ENCODE assay signal across 34 cellular contexts in genomic region chr4:176886135-176886534, GRCh38.
"Had no signal": no experiment of that assay in that cellular context is flagged by ENCODE, and none has a peak within 500 bp of the region (broad histone marks: within the 10 kb centered on the region; RNA-seq: fewer than 3 reads in every experiment).

No MANE protein-coding gene starts in this region.

- H3K27ac ChIP-seq: adrenal gland, breast epithelium, cardiac muscle cell, colonic mucosa, heart left ventricle, WERI-Rb-1 had no signal

- ATAC-seq: activated CD4-positive, CD25-positive, alpha-beta regulatory T cell treated with anti-CD3 and anti-CD28 coated beads, Interleukin-2, amount 50 U/mL, for 24 hours; activated CD8-positive, alpha-beta T cell treated with anti-CD3 and anti-CD28 coated beads for 36 hours; activated naive CD8-positive, alpha-beta T cell treated with anti-CD3 and anti-CD28 coated beads, Interleukin-2, amount 50 U/mL, for 24 hours; activated T-cell treated with anti-CD3 and anti-CD28 coated beads, Interleukin-2, amount 50 U/mL, for 4 hours; esophagus mucosa; heart left ventricle; T-helper 17 cell had no signal

- H3K9me3 ChIP-seq: adrenal gland, breast epithelium, colonic mucosa, heart left ventricle had no signal

- H3K4me1 ChIP-seq: adrenal gland, breast epithelium, colonic mucosa, heart left ventricle had no signal

- H3K4me1 Mint-ChIP-seq: activated B cell treated with CpG ODN at 0.5 μM for 24 hours; activated naive CD4-positive, alpha-beta T cell treated with anti-CD3 and anti-CD28 coated beads, Interleukin-2, amount 50 U/mL, for 24 hours; activated naive CD8-positive, alpha-beta T cell treated with anti-CD3 and anti-CD28 coated beads for 36 hours; activated naive CD8-positive, alpha-beta T cell treated with anti-CD3 and anti-CD28 coated beads, Interleukin-2, amount 50 U/mL, for 24 hours; brain; T-helper 17 cell had no signal

- H3K27ac Mint-ChIP-seq: activated B cell treated with CpG ODN at 0.5 μM for 24 hours; activated CD8-positive, alpha-beta T cell treated with anti-CD3 and anti-CD28 coated beads for 36 hours; activated naive CD4-positive, alpha-beta T cell treated with anti-CD3 and anti-CD28 coated beads for 36 hours; activated naive CD4-positive, alpha-beta T cell treated with anti-CD3 and anti-CD28 coated beads, Interleukin-2, amount 50 U/mL, for 24 hours; activated naive CD8-positive, alpha-beta T cell treated with anti-CD3 and anti-CD28 coated beads for 36 hours; activated naive CD8-positive, alpha-beta T cell treated with anti-CD3 and anti-CD28 coated beads, Interleukin-2, amount 50 U/mL, for 24 hours; activated T-helper 1 cell treated with anti-CD3 and anti-CD28 coated beads, Interleukin-12 subunit alpha, Interleukin-12 subunit beta, Interleukin-2, Interleukin-4 antibody, amounts not matched to agents 30 ng/mL and 10 ng/mL and 1 ng/mL, durations not matched to agents 14 hours and 24 hours and 36 hours; activated T-helper 2 cell treated with anti-CD3 and anti-CD28 coated beads, Interferon-gamma antibody, Interleukin-2, Interleukin-4, amounts not matched to agents 10 μg/mL and 5 μg/mL and 100 μg/mL, durations not matched to agents 14 hours and 24 hours and 36 hours; brain; T-helper 17 cell; T-helper 2 cell treated with Interferon-gamma antibody and Interleukin-4, amounts not matched to agents 5 μg/mL and 100 μg/mL, for 36 hours had no signal

- H3K36me3 Mint-ChIP-seq: activated naive CD4-positive, alpha-beta T cell treated with anti-CD3 and anti-CD28 coated beads, Interleukin-2, amount 50 U/mL, for 24 hours; activated naive CD8-positive, alpha-beta T cell treated with anti-CD3 and anti-CD28 coated beads for 36 hours; brain had no signal

- DNase-seq: activated B cell treated with CpG ODN at 0.5 μM for 24 hours; activated CD4-positive, alpha-beta T cell treated with anti-CD3 and anti-CD28 coated beads for 48 hours; activated CD4-positive, alpha-beta T cell treated with anti-CD3 and anti-CD28 coated beads, Interleukin-2, amount 50 U/mL, for 1 hour; activated CD4-positive, alpha-beta T cell treated with anti-CD3 and anti-CD28 coated beads, Interleukin-2, amount 50 U/mL, for 48 hours; activated CD8-positive, alpha-beta memory T cell treated with anti-CD3 and anti-CD28 coated beads for 24 hours; activated CD8-positive, alpha-beta T cell treated with anti-CD3 and anti-CD28 coated beads for 36 hours; activated effector memory CD4-positive, alpha-beta T cell treated with anti-CD3 and anti-CD28 coated beads, Interleukin-2, amount 50 U/mL, for 16 hours; activated naive CD4-positive, alpha-beta T cell treated with anti-CD3 and anti-CD28 coated beads for 36 hours; activated naive CD8-positive, alpha-beta T cell treated with anti-CD3 and anti-CD28 coated beads for 36 hours; activated naive CD8-positive, alpha-beta T cell treated with anti-CD3 and anti-CD28 coated beads, Interleukin-2, amount 50 U/mL, for 24 hours; activated T-cell treated with anti-CD3 and anti-CD28 coated beads, Interleukin-2, amount 50 U/mL, for 4 hours; adrenal gland; amygdala; aorta; central memory CD4-positive, alpha-beta T cell; cerebellar nuclear complex; colonic mucosa; effector CD8-positive, alpha-beta T cell; foreskin fibroblast; glutamatergic neuron; heart left ventricle; T-helper 1 cell; T-helper 17 cell; T1000; WERI-Rb-1 had no signal

- H3K4me3 ChIP-seq: adrenal gland, breast epithelium, cardiac muscle cell, colonic mucosa, heart left ventricle had no signal

- H3K4me3 Mint-ChIP-seq: activated B cell treated with CpG ODN at 0.5 μM for 24 hours; activated CD8-positive, alpha-beta T cell treated with anti-CD3 and anti-CD28 coated beads for 36 hours; activated naive CD4-positive, alpha-beta T cell treated with anti-CD3 and anti-CD28 coated beads for 36 hours; activated naive CD4-positive, alpha-beta T cell treated with anti-CD3 and anti-CD28 coated beads, Interleukin-2, amount 50 U/mL, for 24 hours; activated naive CD8-positive, alpha-beta T cell treated with anti-CD3 and anti-CD28 coated beads for 36 hours; activated naive CD8-positive, alpha-beta T cell treated with anti-CD3 and anti-CD28 coated beads, Interleukin-2, amount 50 U/mL, for 24 hours; activated T-cell treated with anti-CD3 and anti-CD28 coated beads, Interleukin-2, amount 50 U/mL, for 4 hours; activated T-helper 1 cell treated with anti-CD3 and anti-CD28 coated beads, Interleukin-12 subunit alpha, Interleukin-12 subunit beta, Interleukin-2, Interleukin-4 antibody, amounts not matched to agents 30 ng/mL and 10 ng/mL and 1 ng/mL, durations not matched to agents 14 hours and 24 hours and 36 hours; brain; T-helper 17 cell; T-helper 2 cell treated with Interferon-gamma antibody and Interleukin-4, amounts not matched to agents 5 μg/mL and 100 μg/mL, for 36 hours had no signal

- H3K27me3 ChIP-seq: adrenal gland, breast epithelium, cardiac muscle cell, colonic mucosa had no signal

- H3K36me3 ChIP-seq: adrenal gland, breast epithelium, cardiac muscle cell, colonic mucosa, heart left ventricle, WERI-Rb-1 had no signal

- H3K9me3 Mint-ChIP-seq: activated B cell treated with CpG ODN at 0.5 μM for 24 hours; activated CD8-positive, alpha-beta T cell treated with anti-CD3 and anti-CD28 coated beads for 36 hours; activated naive CD4-positive, alpha-beta T cell treated with anti-CD3 and anti-CD28 coated beads, Interleukin-2, amount 50 U/mL, for 24 hours; activated naive CD8-positive, alpha-beta T cell treated with anti-CD3 and anti-CD28 coated beads for 36 hours; activated naive CD8-positive, alpha-beta T cell treated with anti-CD3 and anti-CD28 coated beads, Interleukin-2, amount 50 U/mL, for 24 hours; activated T-cell treated with anti-CD3 and anti-CD28 coated beads, Interleukin-2, amount 50 U/mL, for 4 hours; activated T-helper 1 cell treated with anti-CD3 and anti-CD28 coated beads, Interleukin-12 subunit alpha, Interleukin-12 subunit beta, Interleukin-2, Interleukin-4 antibody, amounts not matched to agents 30 ng/mL and 10 ng/mL and 1 ng/mL, durations not matched to agents 14 hours and 24 hours and 36 hours; activated T-helper 2 cell treated with anti-CD3 and anti-CD28 coated beads, Interferon-gamma antibody, Interleukin-2, Interleukin-4, amounts not matched to agents 10 μg/mL and 5 μg/mL and 100 μg/mL, durations not matched to agents 14 hours and 24 hours and 36 hours; brain; T-helper 2 cell treated with Interferon-gamma antibody and Interleukin-4, amounts not matched to agents 5 μg/mL and 100 μg/mL, for 36 hours had no signal

- H3K27me3 Mint-ChIP-seq: activated B cell treated with CpG ODN at 0.5 μM for 24 hours; activated CD8-positive, alpha-beta T cell treated with anti-CD3 and anti-CD28 coated beads for 36 hours; activated naive CD4-positive, alpha-beta T cell treated with anti-CD3 and anti-CD28 coated beads, Interleukin-2, amount 50 U/mL, for 24 hours; activated naive CD8-positive, alpha-beta T cell treated with anti-CD3 and anti-CD28 coated beads for 36 hours; T-helper 17 cell had no signal
